In genomic region chrX:38970074-38970473, GRCh38 we compare ENCODE assay signal across 29 cellular contexts.
A peak's percentile ranks its signal among the peaks of the same experiment; 100 is the strongest.
DNase-seq lines count a peak whose midpoint lies in the region; ATAC-seq and TF ChIP-seq lines count a peak whose summit lies in the region.
"Had no signal": no experiment of that assay in that cellular context is flagged by ENCODE, and none has a peak within 500 bp of the region (broad histone marks: within the 10 kb centered on the region; RNA-seq: fewer than 3 reads in every experiment).

No MANE protein-coding gene starts in this region.

- DNase-seq in PC-9 = no peak
- DNase-seq in dorsolateral prefrontal cortex = no peak
- DNase-seq in T-helper 9 cell = no peak
- DNase-seq in stimulated activated naive CD8-positive, alpha-beta T cell treated with anti-CD3 and anti-CD28 coated beads, Interleukin-15, amount 100 ng/mL, for 72 hours = no peak
- DNase-seq: activated CD8-positive, alpha-beta memory T cell treated with anti-CD3 and anti-CD28 coated beads for 24 hours; activated gamma-delta T cell; activated T-cell treated with anti-CD3 and anti-CD28 coated beads, Interleukin-2, amount 50 U/mL, for 1 hour; CD8-positive, alpha-beta memory T cell; dermis blood vessel endothelial cell; Karpas-422; kidney; mucosa of descending colon; MV-4-11; NCI-H2171; nephron progenitor cell; pancreas; right cardiac atrium; stimulated activated CD4-positive, alpha-beta T cell treated with anti-CD3 and anti-CD28 coated beads, Interleukin-4, amount 100 ng/mL, for 1 hour; uterus had no signal

- H3K36me3 ChIP-seq in PC-9 (ENCODE audit: low read depth) = no peaks in the 10 kb centered on the region
- H3K36me3 ChIP-seq: pancreas, SJSA1, suprapubic skin, uterus had no signal

- H3K27ac Mint-ChIP-seq in stimulated activated naive CD8-positive, alpha-beta T cell treated with anti-CD3 and anti-CD28 coated beads, Interleukin-15, amount 100 ng/mL, for 72 hours = no peak overlapping the region
- H3K27ac Mint-ChIP-seq: CD8-positive, alpha-beta memory T cell; nephron progenitor cell; stimulated activated memory B cell treated with anti-CD40 and anti-IgM and Interleukin-4, amounts not matched to agents 10 μg/mL and 1 μg/mL and 100 μg/mL, for 72 hours; T-helper 1 cell treated with Interleukin-12 subunit alpha and Interleukin-12 subunit beta and Interleukin-4 antibody, amounts not matched to agents 30 μg/mL and 1 μg/mL, for 36 hours had no signal

- no peak overlapping the region for H3K4me2 ChIP-seq in PC-9

- H3K4me1 ChIP-seq in PC-9 (replicated peaks; ENCODE audit: insufficient read depth) = no peaks in the 10 kb centered on the region
- H3K4me1 ChIP-seq: pancreas, SJSA1, suprapubic skin, uterus had no signal

- no peak overlapping the region for H2AFZ ChIP-seq in PC-9

- no peaks in the 10 kb centered on the region for H3K79me2 ChIP-seq in PC-9 (ENCODE audit: low read depth)

- H3K9me3 ChIP-seq in PC-9 (ENCODE audit: insufficient read depth, low read depth) = no peaks in the 10 kb centered on the region
- H3K9me3 ChIP-seq: mucosa of descending colon, pancreas, SJSA1, suprapubic skin, uterus had no signal

- no peak overlapping the region for H3K4me3 Mint-ChIP-seq in stimulated activated naive CD8-positive, alpha-beta T cell treated with anti-CD3 and anti-CD28 coated beads, Interleukin-15, amount 100 ng/mL, for 72 hours
- H3K4me3 Mint-ChIP-seq: CD8-positive, alpha-beta memory T cell; central memory CD8-positive, alpha-beta T cell; nephron progenitor cell; stimulated activated memory B cell treated with anti-CD40 and anti-IgM and Interleukin-4, amounts not matched to agents 10 μg/mL and 1 μg/mL and 100 μg/mL, for 72 hours; T-helper 1 cell treated with Interleukin-12 subunit alpha and Interleukin-12 subunit beta and Interleukin-4 antibody, amounts not matched to agents 30 μg/mL and 1 μg/mL, for 36 hours had no signal

- TF ChIP-seq CTCF in PC-9 (conservative IDR thresholded peaks at IDR 0.05) (no peak), dorsolateral prefrontal cortex (IDR thresholded peaks at IDR 0.05 in 54 of 56, conservative IDR thresholded peaks at IDR 0.05 in 2 of 56; ENCODE audit: low read depth in 1 of 56, partially characterized antibody in 56 of 56) (no peak)

- H3K4me1 Mint-ChIP-seq in stimulated activated naive CD8-positive, alpha-beta T cell treated with anti-CD3 and anti-CD28 coated beads, Interleukin-15, amount 100 ng/mL, for 72 hours = peaks cover 10% of the 10 kb centered on the region
- H3K4me1 Mint-ChIP-seq: CD8-positive, alpha-beta memory T cell; central memory CD8-positive, alpha-beta T cell; stimulated activated memory B cell treated with anti-CD40 and anti-IgM and Interleukin-4, amounts not matched to agents 10 μg/mL and 1 μg/mL and 100 μg/mL, for 72 hours had no signal

- no peaks in the 10 kb centered on the region for H4K20me1 ChIP-seq in PC-9 (ENCODE audit: insufficient read depth)

- no peaks in the 10 kb centered on the region for H3K9me2 ChIP-seq in PC-9 (ENCODE audit: insufficient read depth)

- no peaks in the 10 kb centered on the region for H3K27me3 ChIP-seq in PC-9 (ENCODE audit: insufficient read depth, low read depth)
- H3K27me3 ChIP-seq in dorsolateral prefrontal cortex = peaks cover 0 to 47% (median 4%) of the 10 kb centered on the region in 45 donors
- H3K27me3 ChIP-seq: SJSA1, suprapubic skin, uterus had no signal

- no peak overlapping the region for H3K4me3 ChIP-seq in PC-9
- H3K4me3 ChIP-seq in dorsolateral prefrontal cortex = no peak overlapping the region
- H3K4me3 ChIP-seq: mucosa of descending colon, pancreas, SJSA1, suprapubic skin, uterus had no signal

- intact Hi-C loops in PC-9 (cut with micrococcal nuclease; ENCODE audit: unreplicated experiment) (no loop called here), dorsolateral prefrontal cortex (cut with DNase I) (no loop called here)

- H3K27ac ChIP-seq in PC-9 = no peak overlapping the region
- H3K27ac ChIP-seq in dorsolateral prefrontal cortex = no peak overlapping the region
- H3K27ac ChIP-seq: HL-60, pancreas, SJSA1, suprapubic skin, uterus had no signal

- ATAC-seq in GM18499 (IDR thresholded peaks at IDR 0.05; ENCODE audit: insufficient read depth, unreplicated experiment) = peak; percentile 70
- peak; percentile 82 for ATAC-seq in GM19035 (IDR thresholded peaks at IDR 0.05; ENCODE audit: unreplicated experiment)
- ATAC-seq in HG02610 (IDR thresholded peaks at IDR 0.05; ENCODE audit: unreplicated experiment) = peak; percentile 69
- peak; percentile 75 for ATAC-seq in HG03135 (IDR thresholded peaks at IDR 0.05; ENCODE audit: unreplicated experiment)
- no peak for ATAC-seq in stimulated activated naive CD8-positive, alpha-beta T cell treated with anti-CD3 and anti-CD28 coated beads, Interleukin-15, amount 100 ng/mL, for 72 hours
- ATAC-seq: mucosa of descending colon; pancreas; right cardiac atrium; stimulated activated memory B cell treated with anti-CD40 and anti-IgM and Interleukin-4, amounts not matched to agents 10 μg/mL and 1 μg/mL and 100 μg/mL, for 72 hours had no signal

- H3F3A ChIP-seq in PC-9 (ENCODE audit: insufficient read depth, low read depth) = no peaks in the 10 kb centered on the region

- CTCF ChIA-PET in PC-9 (lab: Charles Lee) = no interaction called here

- no TSS peak for BruUV-seq in PC-9 (replicated peaks; lab: Mats Ljungman, UMichigan)

- no peaks in the 10 kb centered on the region for H3K9me3 Mint-ChIP-seq in stimulated activated naive CD8-positive, alpha-beta T cell treated with anti-CD3 and anti-CD28 coated beads, Interleukin-15, amount 100 ng/mL, for 72 hours
- H3K9me3 Mint-ChIP-seq: central memory CD8-positive, alpha-beta T cell; T-helper 1 cell treated with Interleukin-12 subunit alpha and Interleukin-12 subunit beta and Interleukin-4 antibody, amounts not matched to agents 30 μg/mL and 1 μg/mL, for 36 hours had no signal

- POLR2A ChIA-PET in PC-9 (lab: Charles Lee; ENCODE audit: unreplicated experiment) = no interaction called here

- no peaks in the 10 kb centered on the region for H3K27me3 Mint-ChIP-seq in stimulated activated naive CD8-positive, alpha-beta T cell treated with anti-CD3 and anti-CD28 coated beads, Interleukin-15, amount 100 ng/mL, for 72 hours
- H3K27me3 Mint-ChIP-seq: central memory CD8-positive, alpha-beta T cell had no signal
